ENCODE assay signal across 8 cellular contexts in genomic region chr12:111298583-111299436, GRCh38.
DNase-seq lines count a peak whose midpoint lies in the region; ATAC-seq and TF ChIP-seq lines count a peak whose summit lies in the region.

No MANE protein-coding gene starts in this region.

- POLR2A ChIA-PET in activated CD4-positive, alpha-beta T cell treated with anti-CD3 and anti-CD28 coated beads, Interleukin-2, amount 10 ng/mL, durations not matched to agents 7 days and 5 days (lab: Charles Lee): no interaction called here

- H3K9me3 Mint-ChIP-seq in activated CD4-positive, alpha-beta T cell treated with anti-CD3 and anti-CD28 coated beads, Interleukin-2, amount 10 ng/mL, durations not matched to agents 7 days and 5 days: no peaks in the 10 kb centered on the region
- H3K9me3 Mint-ChIP-seq in mesothelial cell of epicardium: no peaks in the 10 kb centered on the region

- no peak overlapping the region for H3K4me3 ChIP-seq in dorsolateral prefrontal cortex

- DNase-seq in NCI-H2196 (lab: John Stamatoyannopoulos, UW; ENCODE audit: unreplicated experiment): peak; percentile 66
- no peak for DNase-seq in NCI-H2196 treated with DMSO at 0.1 percent for 48 hours (lab: John Stamatoyannopoulos, UW; ENCODE audit: unreplicated experiment)
- DNase-seq in NCI-H128 (lab: John Stamatoyannopoulos, UW; ENCODE audit: unreplicated experiment): peak; percentile 7
- DNase-seq in activated CD4-positive, alpha-beta T cell treated with anti-CD3 and anti-CD28 coated beads, Interleukin-2, amount 10 ng/mL, durations not matched to agents 7 days and 5 days: peak; percentile 45
- peak in 9 of 10 donors; percentile 37 to 71 (median 48) for DNase-seq in dorsolateral prefrontal cortex
- DNase-seq in mesothelial cell of epicardium (ENCODE audit: low spot score in 2 of 2, unreplicated experiment in 2 of 2): peak; percentile 61 to 83
- DNase-seq in stimulated activated CD8-positive, alpha-beta memory T cell treated with anti-CD3 and anti-CD28 coated beads, Interleukin-7, amount 100 ng/mL, for 48 hours (ENCODE audit: extremely low read depth in 1 of 2, low read depth in 1 of 2): peak; percentile 6 to 22

- peak; percentile 65 to 94 (median 85) for TF ChIP-seq CTCF in dorsolateral prefrontal cortex (IDR thresholded peaks at IDR 0.05 in 54 of 56, conservative IDR thresholded peaks at IDR 0.05 in 2 of 56; ENCODE audit: low read depth in 1 of 56, partially characterized antibody in 56 of 56)
- TF ChIP-seq CTCF in mesothelial cell of epicardium (IDR thresholded peaks at IDR 0.05; ENCODE audit: unreplicated experiment): peak; percentile 81

- H3K27ac ChIP-seq in dorsolateral prefrontal cortex: no peak overlapping the region

- H3K36me3 Mint-ChIP-seq in activated CD4-positive, alpha-beta T cell treated with anti-CD3 and anti-CD28 coated beads, Interleukin-2, amount 10 ng/mL, durations not matched to agents 7 days and 5 days (ENCODE audit: low read depth): no peaks in the 10 kb centered on the region
- H3K36me3 Mint-ChIP-seq in mesothelial cell of epicardium: peaks cover 9% of the 10 kb centered on the region

- no peaks in the 10 kb centered on the region for H3K27me3 Mint-ChIP-seq in activated CD4-positive, alpha-beta T cell treated with anti-CD3 and anti-CD28 coated beads, Interleukin-2, amount 10 ng/mL, durations not matched to agents 7 days and 5 days
- H3K27me3 Mint-ChIP-seq in mesothelial cell of epicardium (ENCODE audit: low read depth): no peaks in the 10 kb centered on the region

- H3K27me3 ChIP-seq in dorsolateral prefrontal cortex: peaks cover 0 to 5% (median 0%) of the 10 kb centered on the region in 45 donors

- CTCF ChIA-PET in activated CD4-positive, alpha-beta T cell treated with anti-CD3 and anti-CD28 coated beads, Interleukin-2, amount 10 ng/mL, durations not matched to agents 7 days and 5 days (lab: Charles Lee): interaction anchor here (0.5 to 1.5 kb wide), 3 partner anchors 20 to 1462 kb away, joined by 3 read pairs; no protein-coding TSS in a partner anchor

- no peak for ATAC-seq in GM21360 (IDR thresholded peaks at IDR 0.05; ENCODE audit: unreplicated experiment)

- intact Hi-C loops in dorsolateral prefrontal cortex (cut with DNase I): loop anchor here (2.0 to 10.0 kb wide), 3 partner anchors 154 to 362 kb away; no protein-coding TSS in a partner anchor

- no peak overlapping the region for H3K27ac Mint-ChIP-seq in activated CD4-positive, alpha-beta T cell treated with anti-CD3 and anti-CD28 coated beads, Interleukin-2, amount 10 ng/mL, durations not matched to agents 7 days and 5 days
- H3K27ac Mint-ChIP-seq in mesothelial cell of epicardium: no peak overlapping the region

- no peak overlapping the region for H3K4me3 Mint-ChIP-seq in activated CD4-positive, alpha-beta T cell treated with anti-CD3 and anti-CD28 coated beads, Interleukin-2, amount 10 ng/mL, durations not matched to agents 7 days and 5 days
- H3K4me3 Mint-ChIP-seq in mesothelial cell of epicardium: no peak overlapping the region

- H3K4me1 Mint-ChIP-seq in activated CD4-positive, alpha-beta T cell treated with anti-CD3 and anti-CD28 coated beads, Interleukin-2, amount 10 ng/mL, durations not matched to agents 7 days and 5 days: no peaks in the 10 kb centered on the region
- no peaks in the 10 kb centered on the region for H3K4me1 Mint-ChIP-seq in mesothelial cell of epicardium
